ENCODE assay signal across 11 cellular contexts in the genomic region with DNA sequence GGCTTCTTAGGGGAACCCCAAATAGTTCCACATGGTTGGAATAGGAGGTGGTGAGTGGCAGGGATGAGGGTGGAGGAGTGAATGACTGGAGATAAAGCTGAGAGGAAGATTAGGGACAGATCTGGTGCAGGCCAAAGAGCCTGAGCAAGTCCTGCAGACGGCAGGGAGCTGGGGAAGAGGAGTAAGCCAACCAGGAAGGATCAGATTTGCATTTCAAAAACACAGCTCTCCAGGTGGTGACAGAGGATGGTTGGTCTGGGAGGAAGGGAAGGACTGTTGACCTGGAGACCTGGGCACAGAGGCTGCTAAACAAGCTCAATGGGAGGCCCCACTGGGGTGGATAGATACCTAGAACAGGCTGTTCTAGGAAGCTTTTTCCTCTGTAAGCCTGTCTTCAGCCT. TPM values are rescaled to one million over a fixed set of nuclear protein-coding genes. Genes with fewer than 3 reads are reported as not detected.
DNase-seq lines count a peak whose midpoint lies in the region; ATAC-seq lines count a peak whose summit lies in the region.
"Had no signal": no experiment of that assay in that cellular context is flagged by ENCODE, and none has a peak within 500 bp of the region (broad histone marks: within the 10 kb centered on the region; RNA-seq: fewer than 3 reads in every experiment).

No MANE protein-coding gene starts in this region.

- no peak overlapping the region for H3K4ac ChIP-seq in neuronal stem cell (ENCODE audit: low read length)

- WGBS in neuronal stem cell (ENCODE audit: extremely low coverage in 2 of 2, insufficient read length in 2 of 2, insufficient replicate concordance in 1 of 2), 2 donors, result no CpG with 5 or more reads among the region's 1 CpG

- no peak overlapping the region for H4K91ac ChIP-seq in neuronal stem cell (ENCODE audit: low read depth, low read length, poor library complexity)

- H3K4me2 ChIP-seq in neuronal stem cell (ENCODE audit: insufficient read depth, low read length, poor library complexity, severe bottlenecking), result no peak overlapping the region

- H3K36me3 Mint-ChIP-seq in dendritic cell treated with granulocyte-macrophage colony-stimulating factor and Interleukin-4, amounts not matched to agents 40 ng/mL and 50 ng/mL, for 4 days (ENCODE audit: low read depth), result peaks cover 4% of the 10 kb centered on the region
- no peaks in the 10 kb centered on the region for H3K36me3 Mint-ChIP-seq in effector memory CD8-positive, alpha-beta T cell (ENCODE audit: insufficient read depth)

- no peak overlapping the region for H3K18ac ChIP-seq in neuronal stem cell (ENCODE audit: low read length)

- H3K36me3 ChIP-seq in neuronal stem cell (replicated peaks in 1 of 2; ENCODE audit: control insufficient read depth in 2 of 2, insufficient read depth in 2 of 2, low read length in 2 of 2), result no peaks in the 10 kb centered on the region
- H3K36me3 ChIP-seq: HAP-1, sigmoid colon had no signal

- no peak overlapping the region for H2BK5ac ChIP-seq in neuronal stem cell (ENCODE audit: low read length)

- intact Hi-C loops in dendritic cell treated with granulocyte-macrophage colony-stimulating factor and Interleukin-4, amounts not matched to agents 40 ng/mL and 50 ng/mL, for 4 days (cut with micrococcal nuclease), result loop anchor here (2.0 kb wide), 1 partner anchor 47 kb away; no protein-coding TSS in a partner anchor

- H3K9me3 ChIP-seq in neuronal stem cell (replicated peaks in 1 of 2; ENCODE audit: control insufficient read depth in 2 of 2, insufficient read depth in 1 of 2, low read depth in 1 of 2, low read length in 2 of 2), result peaks cover 0 to 2% of the 10 kb centered on the region in 2 donors
- H3K9me3 ChIP-seq: HAP-1, sigmoid colon had no signal

- peaks cover 36% of the 10 kb centered on the region for H3K27me3 Mint-ChIP-seq in dendritic cell treated with granulocyte-macrophage colony-stimulating factor and Interleukin-4, amounts not matched to agents 40 ng/mL and 50 ng/mL, for 4 days
- peaks cover 13 to 22% of the 10 kb centered on the region in 2 donors for H3K27me3 Mint-ChIP-seq in effector memory CD8-positive, alpha-beta T cell

- ATAC-seq in effector memory CD8-positive, alpha-beta T cell (replicated peaks), result no peak

- H2AFZ ChIP-seq in neuronal stem cell (ENCODE audit: low read length), result no peak overlapping the region

- peak overlapping the region; percentile 28 for H3K4me3 Mint-ChIP-seq in dendritic cell treated with granulocyte-macrophage colony-stimulating factor and Interleukin-4, amounts not matched to agents 40 ng/mL and 50 ng/mL, for 4 days
- H3K4me3 Mint-ChIP-seq in effector memory CD8-positive, alpha-beta T cell, result no peak overlapping the region

- H3K4me3 ChIP-seq in neuronal stem cell (ENCODE audit: low read length in 2 of 2), result no peak overlapping the region
- H3K4me3 ChIP-seq: HAP-1, sigmoid colon had no signal

- no peak overlapping the region for H2BK120ac ChIP-seq in neuronal stem cell (ENCODE audit: low read depth, low read length)

- peak; percentile 34 for DNase-seq in DMS53 treated with DMSO at 0.1 percent for 48 hours (lab: John Stamatoyannopoulos, UW; ENCODE audit: unreplicated experiment)
- DNase-seq in NCI-H146 (lab: John Stamatoyannopoulos, UW), result peak; percentile 95
- DNase-seq in neuronal stem cell (ENCODE audit: low spot score), result no peak
- no peak for DNase-seq in retina
- no peak for DNase-seq in effector memory CD8-positive, alpha-beta T cell
- DNase-seq in NCI-H2107 (lab: John Stamatoyannopoulos, UW), result no peak
- no peak for DNase-seq in HPDE6-E6E7 (ENCODE audit: extremely low spot score)
- DNase-seq: NCI-H524, sigmoid colon had no signal

- H3K9me3 Mint-ChIP-seq in dendritic cell treated with granulocyte-macrophage colony-stimulating factor and Interleukin-4, amounts not matched to agents 40 ng/mL and 50 ng/mL, for 4 days, result no peaks in the 10 kb centered on the region
- H3K9me3 Mint-ChIP-seq in effector memory CD8-positive, alpha-beta T cell, result no peaks in the 10 kb centered on the region

- H3K4me1 ChIP-seq in neuronal stem cell (ENCODE audit: control insufficient read depth in 2 of 2, insufficient read depth in 1 of 2, low read depth in 1 of 2, low read length in 2 of 2), result peaks cover 16 to 23% of the 10 kb centered on the region in 2 donors

- H3K27ac ChIP-seq in neuronal stem cell (replicated peaks; ENCODE audit: low read length), result peak overlapping the region; percentile 8

- H3K27me3 ChIP-seq in neuronal stem cell (ENCODE audit: control insufficient read depth in 3 of 3, insufficient read depth in 3 of 3, low read depth in 1 of 3, low read length in 3 of 3), result peaks cover 0 to 7% (median 0%) of the 10 kb centered on the region in 3 experiments

- H4K8ac ChIP-seq in neuronal stem cell (ENCODE audit: low read depth, low read length), result no peak overlapping the region

- H3K9ac ChIP-seq in neuronal stem cell (ENCODE audit: low read depth, low read length, poor library complexity), result no peak overlapping the region

- peaks cover 72% of the 10 kb centered on the region for H3K4me1 Mint-ChIP-seq in dendritic cell treated with granulocyte-macrophage colony-stimulating factor and Interleukin-4, amounts not matched to agents 40 ng/mL and 50 ng/mL, for 4 days (ENCODE audit: low read depth)
- peaks cover 5 to 8% of the 10 kb centered on the region in 2 donors for H3K4me1 Mint-ChIP-seq in effector memory CD8-positive, alpha-beta T cell (ENCODE audit: low read depth in 2 of 2)

- H3K23ac ChIP-seq in neuronal stem cell (ENCODE audit: low read depth, low read length, poor library complexity), result no peak overlapping the region

- no peak overlapping the region for H3K14ac ChIP-seq in neuronal stem cell (ENCODE audit: low read length)

- no peak overlapping the region for H2AK5ac ChIP-seq in neuronal stem cell (ENCODE audit: low read depth, low read length)

- H3K79me1 ChIP-seq in neuronal stem cell (ENCODE audit: low read depth, low read length), result peaks cover 7% of the 10 kb centered on the region

- peak overlapping the region; percentile 94 for H3K27ac Mint-ChIP-seq in dendritic cell treated with granulocyte-macrophage colony-stimulating factor and Interleukin-4, amounts not matched to agents 40 ng/mL and 50 ng/mL, for 4 days
- no peak overlapping the region for H3K27ac Mint-ChIP-seq in effector memory CD8-positive, alpha-beta T cell

- H2BK15ac ChIP-seq in neuronal stem cell (ENCODE audit: low read length), result no peak overlapping the region

- no peak overlapping the region for H2BK12ac ChIP-seq in neuronal stem cell (ENCODE audit: low read length)

RNA-seq across cellular contexts. Expression of gene EPB41L1, which starts 56.8 kb away (rescaled TPM):
- 40.6 TPM for polyA plus RNA-seq in neuronal stem cell (2013, experiment 1 of 2)
- 41.6 TPM for polyA plus RNA-seq in neuronal stem cell (2013, experiment 2 of 2)

Comparison
In these comparisons a context has a peak if more than half of its experiments do, and no peak if none do; other contexts are left out.
1. DNase-seq: peak in DMS53 treated with DMSO at 0.1 percent for 48 hours (single experiment) and NCI-H146 (single experiment); none in neuronal stem cell (single experiment), retina (single experiment), effector memory CD8-positive, alpha-beta T cell (0 of 3), NCI-H2107 (single experiment) and HPDE6-E6E7 (single experiment).